8 cellular contexts compared by ENCODE assay signal in the genomic region with DNA sequence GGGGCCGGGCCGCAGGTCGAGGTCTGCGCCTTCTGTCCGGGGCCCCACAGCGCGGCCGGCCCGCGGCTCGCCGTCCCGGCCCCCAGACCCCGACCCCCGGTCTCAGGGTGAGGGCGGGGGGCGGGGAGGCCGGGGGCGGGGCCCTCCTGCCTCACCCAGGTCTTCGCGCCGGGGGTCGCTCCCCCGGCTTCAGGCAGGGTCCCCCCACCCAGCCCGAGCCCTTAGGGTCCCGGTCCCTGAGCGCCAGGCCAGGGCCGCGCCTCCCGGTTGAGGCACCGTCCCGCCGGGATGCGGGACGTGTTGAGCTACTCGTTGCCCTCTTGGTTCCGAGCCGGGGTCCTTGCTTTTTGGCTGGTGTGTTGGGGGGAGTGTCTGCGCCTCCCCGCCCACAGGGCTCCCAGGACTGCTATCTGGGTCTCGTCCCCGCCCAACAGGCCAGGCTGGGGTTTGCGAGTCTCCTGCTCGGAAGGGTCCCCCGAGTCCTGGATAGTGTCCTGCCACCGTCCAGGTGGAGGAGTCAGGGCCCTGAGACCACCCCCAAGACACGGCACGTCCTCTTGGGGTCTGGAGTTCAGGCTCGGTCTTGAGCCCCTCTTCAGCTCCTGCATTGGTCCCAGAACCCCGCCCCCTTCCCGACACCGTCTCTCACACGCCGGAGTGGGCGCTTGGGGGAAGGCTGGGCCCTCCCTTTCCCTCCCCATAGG. TPM values are rescaled to one million over a fixed set of nuclear protein-coding genes. Genes with fewer than 3 reads are reported as not detected.
DNase-seq lines count a peak whose midpoint lies in the region; ATAC-seq, FAIRE-seq and TF ChIP-seq lines count a peak whose summit lies in the region.

No MANE protein-coding gene starts in this region.

- H3K27me3 Mint-ChIP-seq in activated naive CD8-positive, alpha-beta T cell treated with anti-CD3 and anti-CD28 coated beads, Interleukin-2, amount 10 ng/mL, durations not matched to agents 7 days and 5 days: no peaks in the 10 kb centered on the region

- POLR2A ChIA-PET in activated naive CD8-positive, alpha-beta T cell treated with anti-CD3 and anti-CD28 coated beads, Interleukin-2, amount 10 ng/mL, durations not matched to agents 7 days and 5 days (lab: Charles Lee): interaction anchor here (0.6 to 2.5 kb wide), 12 partner anchors 18 to 464 kb away, joined by 3 to 21 read pairs (median 5); partner anchors contain the start of genes EEF2 and HDGFL2

- H3K4me1 Mint-ChIP-seq in activated naive CD8-positive, alpha-beta T cell treated with anti-CD3 and anti-CD28 coated beads, Interleukin-2, amount 10 ng/mL, durations not matched to agents 7 days and 5 days: peaks cover 11% of the 10 kb centered on the region

- no peaks in the 10 kb centered on the region for H3K9me3 Mint-ChIP-seq in activated naive CD8-positive, alpha-beta T cell treated with anti-CD3 and anti-CD28 coated beads, Interleukin-2, amount 10 ng/mL, durations not matched to agents 7 days and 5 days

- WGBS in small intestine, 3 donors: 1% methylated on average over 25 to 55 of the region's 55 CpGs

- H3K27ac ChIP-seq in small intestine (ENCODE audit: low read depth in 1 of 2, low read length in 1 of 2): peak overlapping the region in 1 of 2 donors; percentile 45

- no peak for FAIRE-seq in small intestine (lab: Jason Lieb, UNC)

- H3K36me3 Mint-ChIP-seq in activated naive CD8-positive, alpha-beta T cell treated with anti-CD3 and anti-CD28 coated beads, Interleukin-2, amount 10 ng/mL, durations not matched to agents 7 days and 5 days: peaks cover 2% of the 10 kb centered on the region

- H3K27ac Mint-ChIP-seq in activated naive CD8-positive, alpha-beta T cell treated with anti-CD3 and anti-CD28 coated beads, Interleukin-2, amount 10 ng/mL, durations not matched to agents 7 days and 5 days: peak overlapping the region; percentile 72

- TF ChIP-seq CTCF in AG09309 (IDR thresholded peaks at IDR 0.05; ENCODE audit: control insufficient read depth, insufficient read depth, low read depth, low read length, missing control alignments): no peak

- H3K4me3 Mint-ChIP-seq in activated naive CD8-positive, alpha-beta T cell treated with anti-CD3 and anti-CD28 coated beads, Interleukin-2, amount 10 ng/mL, durations not matched to agents 7 days and 5 days: peak overlapping the region; percentile 85

- H3K9me3 ChIP-seq in small intestine (ENCODE audit: control insufficient read depth, low read depth): no peaks in the 10 kb centered on the region

- H3K4me1 ChIP-seq in small intestine (ENCODE audit: control insufficient read depth in 2 of 2, insufficient read depth in 1 of 2, low read depth in 1 of 2, low read length in 1 of 2): peaks cover 5 to 9% of the 10 kb centered on the region in 2 donors

- DNase-seq in AG09309 (ENCODE audit: low read depth) (no peak), Kasumi-1 (lab: John Stamatoyannopoulos, UW) (peak; percentile 16 to 22), small intestine (peak; percentile 15), AML-193 (lab: John Stamatoyannopoulos, UW) (no peak), superior temporal gyrus (ENCODE audit: extremely low spot score) (no peak)
- peak; percentile 56 for DNase-seq in activated naive CD8-positive, alpha-beta T cell treated with anti-CD3 and anti-CD28 coated beads, Interleukin-2, amount 10 ng/mL, durations not matched to agents 7 days and 5 days

- H3K27me3 ChIP-seq in small intestine (ENCODE audit: control insufficient read depth in 2 of 2, insufficient read depth in 2 of 2, low read length in 2 of 2): no peaks in the 10 kb centered on the region

- H3K36me3 ChIP-seq in small intestine (ENCODE audit: control insufficient read depth in 2 of 2, insufficient read depth in 2 of 2, low read length in 2 of 2): peaks cover 0 to 2% of the 10 kb centered on the region in 2 donors

- peak; percentile 9 for ATAC-seq in GM19023 (IDR thresholded peaks at IDR 0.05; ENCODE audit: unreplicated experiment)
- ATAC-seq in activated naive CD8-positive, alpha-beta T cell treated with anti-CD3 and anti-CD28 coated beads, Interleukin-2, amount 10 ng/mL, durations not matched to agents 7 days and 5 days (ENCODE audit: low read depth): no peak

- H3K4me3 ChIP-seq in AG09309 (ENCODE audit: control insufficient read depth, low read depth, low read length) (peak overlapping the region; percentile 89), iPS-11a (ENCODE audit: low read depth, low read length) (peak overlapping the region; percentile 89), small intestine (ENCODE audit: low read depth in 1 of 2, low read length in 2 of 2) (peak overlapping the region; percentile 91 to 96)

RNA-seq across cellular contexts. Expression of gene PIAS4, which starts 0.5 kb away (rescaled TPM):
- 10 to 100 TPM; 32.1 to 38.3 TPM for total RNA-seq in activated naive CD8-positive, alpha-beta T cell treated with anti-CD3 and anti-CD28 coated beads, Interleukin-2, amount 10 ng/mL, durations not matched to agents 7 days and 5 days
- polyA plus RNA-seq in small intestine: 10 to 100 TPM; 10.8 to 14.8 (median 11.4) TPM

RNA-seq across cellular contexts. Expression of gene EEF2, which starts 22.7 kb away (rescaled TPM):
- 1,000 to 10,000 TPM; 1,510 to 1,513 TPM for total RNA-seq in activated naive CD8-positive, alpha-beta T cell treated with anti-CD3 and anti-CD28 coated beads, Interleukin-2, amount 10 ng/mL, durations not matched to agents 7 days and 5 days
- 1,000 to 10,000 TPM in 2 of 3 donors, 100 to 1,000 TPM in 1; 962 to 2,089 (median 1,343) TPM for polyA plus RNA-seq in small intestine

RNA-seq across cellular contexts. Expression of gene DAPK3, which starts 37.1 kb away (rescaled TPM):
- 10 to 100 TPM; 44.8 to 49.8 TPM for total RNA-seq in activated naive CD8-positive, alpha-beta T cell treated with anti-CD3 and anti-CD28 coated beads, Interleukin-2, amount 10 ng/mL, durations not matched to agents 7 days and 5 days
- 10 to 100 TPM; 56.3 to 72.4 (median 64.6) TPM for polyA plus RNA-seq in small intestine

RNA-seq across cellular contexts. Expression of gene ZBTB7A, which starts 58.7 kb away (rescaled TPM):
- 10 to 100 TPM; 60.6 to 61.5 TPM for total RNA-seq in activated naive CD8-positive, alpha-beta T cell treated with anti-CD3 and anti-CD28 coated beads, Interleukin-2, amount 10 ng/mL, durations not matched to agents 7 days and 5 days
- 10 to 100 TPM; 14.3 to 27.0 (median 16.8) TPM for polyA plus RNA-seq in small intestine

Comparison
In these comparisons a context has a peak if more than half of its experiments do, and no peak if none do; other contexts are left out.
1. DNase-seq: peak in Kasumi-1 (2 of 2), activated naive CD8-positive, alpha-beta T cell treated with anti-CD3 and anti-CD28 coated beads, Interleukin-2, amount 10 ng/mL, durations not matched to agents 7 days and 5 days (single experiment) and small intestine (single experiment); none in AG09309 (single experiment), AML-193 (0 of 2) and superior temporal gyrus (single experiment).
2. Peak in every context shown above with its lines, with median percentiles within 50 percentile points of each other: H3K4me3 ChIP-seq.